Comparison of ENCODE assay signal across 20 cellular contexts in the genomic region with DNA sequence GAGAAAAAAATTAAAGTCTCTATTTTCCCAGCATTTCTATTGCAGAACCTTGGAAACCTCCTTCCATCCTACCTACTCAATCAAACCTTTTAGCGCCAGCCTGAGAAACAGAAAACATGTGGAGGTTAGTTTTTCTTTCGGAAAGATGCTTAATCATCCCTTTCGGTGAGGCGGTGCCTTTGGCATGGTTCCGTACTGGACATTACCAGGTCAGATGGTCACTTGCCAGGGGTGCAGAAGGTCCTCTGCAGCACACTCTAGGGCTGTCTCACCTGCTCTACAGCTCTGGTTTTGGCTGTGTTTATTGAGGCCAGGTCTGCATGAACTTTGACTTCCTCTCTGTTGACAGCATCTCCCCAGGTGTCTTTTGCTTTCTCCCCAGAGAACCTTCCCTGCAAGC.
"Had no signal": no experiment of that assay in that cellular context is flagged by ENCODE, and none has a peak within 500 bp of the region (broad histone marks: within the 10 kb centered on the region; RNA-seq: fewer than 3 reads in every experiment).

No MANE protein-coding gene starts in this region.

- H3K27me3 ChIP-seq: MG63 had no signal

- H3K4me3 ChIP-seq: MG63 had no signal

- H3K9me3 ChIP-seq: MG63 had no signal

- H3K36me3 ChIP-seq: MG63 had no signal

- DNase-seq: IMR-90, Karpas-422, KG1, MG63, NCI-H1092, NCI-H1105 treated with DMSO at 0.1 percent for 48 hours, NCI-H1417 treated with DMSO at 0.1 percent for 48 hours, NCI-H1694, NCI-H187 treated with DMSO at 0.1 percent for 48 hours, NCI-H2029 treated with DMSO at 0.1 percent for 48 hours, NCI-H2171 treated with DMSO at 0.1 percent for 48 hours, NCI-H345, NCI-H446 treated with DMSO at 0.1 percent for 48 hours, NCI-H510A treated with DMSO at 0.1 percent for 48 hours, NCI-H526, NCI-H748 treated with DMSO at 0.1 percent for 48 hours, Right ventricle myocardium superior, RPMI8226, SIG-M5 had no signal

- ATAC-seq: HepG2 had no signal
